ENCODE assay signal across 33 cellular contexts in genomic region chr10:78146200-78146599, GRCh38.
"Had no signal": no experiment of that assay in that cellular context is flagged by ENCODE, and none has a peak within 500 bp of the region (broad histone marks: within the 10 kb centered on the region; RNA-seq: fewer than 3 reads in every experiment).

No MANE protein-coding gene starts in this region.

- H3K36me3 ChIP-seq: adrenal gland, ascending aorta, brain microvascular endothelial cell, breast epithelium, cardiac muscle cell had no signal

- ATAC-seq: activated naive CD4-positive, alpha-beta T cell treated with anti-CD3 and anti-CD28 coated beads, Interleukin-2, amount 50 U/mL, for 72 hours; activated naive CD8-positive, alpha-beta T cell treated with anti-CD3 and anti-CD28 coated beads, Interleukin-2, amount 50 U/mL, for 24 hours; activated T-cell treated with anti-CD3 and anti-CD28 coated beads, Interleukin-2, amount 50 U/mL, for 4 hours; activated T-cell treated with anti-CD3 and anti-CD28 coated beads, Interleukin-2, amount 50 U/mL, for 72 hours; activated T-helper 17 cell treated with anti-CD3 and anti-CD28 coated beads, Interleukin-2, amount 50 U/mL, for 72 hours; body of pancreas had no signal

- H3K4me1 ChIP-seq: adrenal gland, ascending aorta, body of pancreas, breast epithelium had no signal

- FAIRE-seq: astrocyte, bronchial epithelial cell had no signal

- H3K27me3 ChIP-seq: adrenal gland, ascending aorta, body of pancreas, breast epithelium, cardiac muscle cell had no signal

- H3K9me3 ChIP-seq: adrenal gland, ascending aorta, body of pancreas, breast epithelium had no signal

- H3K27ac ChIP-seq: adrenal gland, ascending aorta, body of pancreas, brain microvascular endothelial cell, breast epithelium, cardiac muscle cell had no signal

- DNase-seq: activated effector memory CD4-positive, alpha-beta T cell treated with anti-CD3 and anti-CD28 coated beads, Interleukin-2, amount 50 U/mL, for 16 hours; activated effector memory CD4-positive, alpha-beta T cell treated with Interleukin-2 at 50 U/mL for 16 hours; activated gamma-delta T cell; activated gamma-delta T cell treated with Interleukin-2 at 50 U/mL for 16 hours; activated naive CD4-positive, alpha-beta T cell; activated naive CD4-positive, alpha-beta T cell treated with anti-CD3 and anti-CD28 coated beads for 36 hours; activated naive CD4-positive, alpha-beta T cell treated with anti-CD3 and anti-CD28 coated beads, Interleukin-2, amount 10 ng/mL, durations not matched to agents 7 days and 5 days; activated naive CD4-positive, alpha-beta T cell treated with anti-CD3 and anti-CD28 coated beads, Interleukin-2, amount 50 U/mL, for 16 hours; activated naive CD4-positive, alpha-beta T cell treated with Interleukin-2 at 50 U/mL for 16 hours; activated naive CD8-positive, alpha-beta T cell treated with anti-CD3 and anti-CD28 coated beads for 36 hours; activated naive CD8-positive, alpha-beta T cell treated with anti-CD3 and anti-CD28 coated beads, Interleukin-2, amount 10 ng/mL, durations not matched to agents 7 days and 5 days; activated naive CD8-positive, alpha-beta T cell treated with anti-CD3 and anti-CD28 coated beads, Interleukin-2, amount 50 U/mL, for 24 hours; activated T-cell treated with anti-CD3 and anti-CD28 coated beads, Interleukin-2, amount 50 U/mL, for 24 hours; activated T-cell treated with anti-CD3 and anti-CD28 coated beads, Interleukin-2, amount 50 U/mL, for 4 hours; activated T-cell treated with anti-CD3 and anti-CD28 coated beads, Interleukin-2, amount 50 U/mL, for 48 hours; activated T-cell treated with anti-CD3 and anti-CD28 coated beads, Interleukin-2, amount 50 U/mL, for 72 hours; adrenal gland; amniotic stem cell; amygdala; anterior cingulate cortex; aorta; body of pancreas; brain microvascular endothelial cell; caudate nucleus; central memory CD4-positive, alpha-beta T cell; cerebellar nuclear complex had no signal

- H3K4me3 ChIP-seq: adrenal gland, ascending aorta, body of pancreas, breast epithelium, cardiac muscle cell had no signal
